27 cellular contexts compared by ENCODE assay signal in the genomic region with DNA sequence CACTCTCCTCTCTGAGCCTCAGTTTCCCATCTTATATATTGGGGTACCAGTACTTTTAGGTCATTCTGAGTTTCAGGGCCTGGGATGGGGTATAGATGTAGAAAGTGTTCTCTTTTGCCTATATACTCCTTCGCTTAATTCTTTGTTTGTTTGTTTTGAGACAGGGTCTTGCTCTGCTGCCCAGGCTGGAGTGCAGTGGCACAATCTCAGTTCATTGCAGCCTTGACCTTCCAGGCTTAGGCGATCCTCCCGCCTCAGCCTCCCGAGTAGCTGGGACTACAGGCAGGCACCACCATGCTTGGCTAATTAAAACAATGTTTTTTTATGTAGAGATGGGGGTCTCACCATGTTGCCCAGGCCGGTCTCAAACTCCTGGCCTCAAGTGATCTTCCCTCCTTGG. TPM values are rescaled to one million over a fixed set of nuclear protein-coding genes. Genes with fewer than 3 reads are reported as not detected.
"Had no signal": no experiment of that assay in that cellular context is flagged by ENCODE, and none has a peak within 500 bp of the region (broad histone marks: within the 10 kb centered on the region; RNA-seq: fewer than 3 reads in every experiment).

No MANE protein-coding gene starts in this region.

- DNase-seq: natural killer cell; occipital lobe; ovary; psoas muscle; right cardiac atrium; right lobe of liver; sigmoid colon; small intestine; stimulated activated CD4-positive, alpha-beta T cell treated with anti-CD3 and anti-CD28 coated beads, Interleukin-15, amount 100 ng/mL, for 24 hours; stimulated activated CD4-positive, alpha-beta T cell treated with anti-CD3 and anti-CD28 coated beads, Interleukin-2, amount 100 ng/mL, for 24 hours; stimulated activated CD4-positive, alpha-beta T cell treated with anti-CD3 and anti-CD28 coated beads, Interleukin-2, amount 100 ng/mL, for 48 hours; stimulated activated CD4-positive, alpha-beta T cell treated with anti-CD3 and anti-CD28 coated beads, Interleukin-4, amount 100 ng/mL, for 24 hours; stimulated activated naive B cell treated with anti-CD40 and anti-IgM and Interleukin-4, amounts not matched to agents 10 μg/mL and 1 μg/mL and 100 μg/mL, for 72 hours; stimulated activated naive CD4-positive, alpha-beta T cell treated with Interleukin-2 at 50 U/mL for 16 hours; stomach; thyroid gland; trophoblast cell had no signal

- H3K9me3 Mint-ChIP-seq: natural killer cell; stimulated activated effector memory CD8-positive, alpha-beta T cell treated with anti-CD3 and anti-CD28 coated beads, Interleukin-12 subunit alpha, Interleukin-12 subunit beta, amount 100 ng/mL, for 72 hours; stimulated activated naive CD8-positive, alpha-beta T cell treated with anti-CD3 and anti-CD28 coated beads, Interleukin-15, Interleukin-2, amounts not matched to agents 100 ng/mL and 50 ng/mL, for 24 hours had no signal

- H3K36me3 ChIP-seq: neural progenitor cell, ovary, right lobe of liver, sigmoid colon, stomach, thoracic aorta, thyroid gland, tibial nerve, upper lobe of left lung, vagina had no signal

- H3K9me3 ChIP-seq: ovary, psoas muscle, right lobe of liver, sigmoid colon, thoracic aorta, thyroid gland, upper lobe of left lung, vagina had no signal

- H3K4me3 ChIP-seq: neural progenitor cell, ovary, psoas muscle, right lobe of liver, sigmoid colon, stomach, thoracic aorta, thyroid gland, tibial nerve, upper lobe of left lung, vagina had no signal

- H3K4me1 ChIP-seq: neural progenitor cell, parathyroid adenoma, psoas muscle, sigmoid colon, thyroid gland, tibial nerve, upper lobe of left lung, vagina had no signal

- H3K4me1 Mint-ChIP-seq: natural killer cell; stimulated activated effector memory CD8-positive, alpha-beta T cell treated with anti-CD3 and anti-CD28 coated beads, Interleukin-12 subunit alpha, Interleukin-12 subunit beta, amount 100 ng/mL, for 72 hours; stimulated activated naive B cell treated with anti-CD40 and anti-IgM and Interleukin-4, amounts not matched to agents 10 μg/mL and 1 μg/mL and 100 μg/mL, for 72 hours had no signal

- H3K4me3 Mint-ChIP-seq: natural killer cell; nephron; neural progenitor cell; stimulated activated effector memory CD8-positive, alpha-beta T cell treated with anti-CD3 and anti-CD28 coated beads, Interleukin-12 subunit alpha, Interleukin-12 subunit beta, amount 100 ng/mL, for 72 hours; stimulated activated naive B cell treated with anti-CD40 and anti-IgM and Interleukin-4, amounts not matched to agents 10 μg/mL and 1 μg/mL and 100 μg/mL, for 72 hours; stimulated activated naive CD8-positive, alpha-beta T cell treated with anti-CD3 and anti-CD28 coated beads, Interleukin-15, Interleukin-2, amounts not matched to agents 100 ng/mL and 50 ng/mL, for 24 hours had no signal

- H3K27me3 ChIP-seq: neural progenitor cell, ovary, right lobe of liver, thyroid gland, tibial nerve, upper lobe of left lung, vagina had no signal

- H3K27ac Mint-ChIP-seq: natural killer cell; nephron; neural progenitor cell; progenitor cell of endocrine pancreas; stimulated activated effector memory CD8-positive, alpha-beta T cell treated with anti-CD3 and anti-CD28 coated beads, Interleukin-12 subunit alpha, Interleukin-12 subunit beta, amount 100 ng/mL, for 72 hours; stimulated activated naive B cell treated with anti-CD40 and anti-IgM and Interleukin-4, amounts not matched to agents 10 μg/mL and 1 μg/mL and 100 μg/mL, for 72 hours; stimulated activated naive CD8-positive, alpha-beta T cell treated with anti-CD3 and anti-CD28 coated beads, Interleukin-15, Interleukin-2, amounts not matched to agents 100 ng/mL and 50 ng/mL, for 24 hours had no signal

- H3K27ac ChIP-seq: neural progenitor cell, ovary, parathyroid adenoma, psoas muscle, right lobe of liver, sigmoid colon, stomach, thoracic aorta, thyroid gland, upper lobe of left lung, vagina had no signal

- H3K36me3 Mint-ChIP-seq: natural killer cell; neural progenitor cell; stimulated activated effector memory CD8-positive, alpha-beta T cell treated with anti-CD3 and anti-CD28 coated beads, Interleukin-12 subunit alpha, Interleukin-12 subunit beta, amount 100 ng/mL, for 72 hours; stimulated activated naive B cell treated with anti-CD40 and anti-IgM and Interleukin-4, amounts not matched to agents 10 μg/mL and 1 μg/mL and 100 μg/mL, for 72 hours had no signal

- ATAC-seq: natural killer cell; psoas muscle; right cardiac atrium; right lobe of liver; stimulated activated effector memory CD8-positive, alpha-beta T cell treated with anti-CD3 and anti-CD28 coated beads, Interleukin-12 subunit alpha, Interleukin-12 subunit beta, amount 100 ng/mL, for 72 hours; stimulated activated naive B cell treated with anti-CD40 and anti-IgM and Interleukin-4, amounts not matched to agents 10 μg/mL and 1 μg/mL and 100 μg/mL, for 72 hours had no signal

RNA-seq across cellular contexts. Expression of gene TMEM132B, which starts 31.1 kb away (rescaled TPM):
- total RNA-seq: natural killer cell had no signal
